ENCODE assay signal across 15 cellular contexts in the genomic region with DNA sequence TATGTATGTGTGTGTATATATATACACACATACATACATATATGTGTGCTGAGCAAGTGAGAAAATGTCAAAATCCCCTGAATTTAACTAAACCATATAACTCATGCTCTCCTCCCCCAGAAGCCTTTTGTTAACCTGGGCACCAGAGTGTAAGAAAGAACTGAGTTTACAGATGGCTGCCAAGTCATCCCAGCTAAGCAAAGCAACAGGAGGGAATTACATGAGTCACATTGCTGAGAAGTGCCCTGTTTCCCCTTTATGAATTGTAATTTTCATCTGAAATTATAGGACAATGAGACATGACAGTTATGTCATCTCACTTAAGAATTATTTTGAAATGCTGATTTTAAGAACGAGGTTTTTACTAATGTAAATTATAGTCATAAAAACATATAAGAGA. TPM values are rescaled to one million over a fixed set of nuclear protein-coding genes. Genes with fewer than 3 reads are reported as not detected.
"Had no signal": no experiment of that assay in that cellular context is flagged by ENCODE, and none has a peak within 500 bp of the region (broad histone marks: within the 10 kb centered on the region; RNA-seq: fewer than 3 reads in every experiment).

No MANE protein-coding gene starts in this region.

- H3K27me3 ChIP-seq: esophagus squamous epithelium, neural progenitor cell, sigmoid colon, stomach, upper lobe of right lung had no signal

- H3K27ac Mint-ChIP-seq: activated CD4-positive, alpha-beta T cell treated with anti-CD3 and anti-CD28 coated beads, Interleukin-2, amount 10 ng/mL, durations not matched to agents 7 days and 5 days; activated naive CD8-positive, alpha-beta T cell treated with anti-CD3 and anti-CD28 coated beads, Interleukin-2, amount 50 U/mL, for 24 hours; activated T-helper 1 cell treated with anti-CD3 and anti-CD28 coated beads, Interleukin-12 subunit alpha, Interleukin-12 subunit beta, Interleukin-2, Interleukin-4 antibody, amounts not matched to agents 30 ng/mL and 10 ng/mL and 1 ng/mL, durations not matched to agents 14 hours and 24 hours and 36 hours; neural progenitor cell had no signal

- ATAC-seq: activated naive CD8-positive, alpha-beta T cell treated with anti-CD3 and anti-CD28 coated beads, Interleukin-2, amount 50 U/mL, for 24 hours; upper lobe of right lung had no signal

- H3K27ac ChIP-seq: esophagus squamous epithelium, neural progenitor cell, stomach, thoracic aorta, upper lobe of right lung had no signal

- H3K9me3 Mint-ChIP-seq: activated CD4-positive, alpha-beta T cell treated with anti-CD3 and anti-CD28 coated beads, Interleukin-2, amount 10 ng/mL, durations not matched to agents 7 days and 5 days; activated T-helper 1 cell treated with anti-CD3 and anti-CD28 coated beads, Interleukin-12 subunit alpha, Interleukin-12 subunit beta, Interleukin-2, Interleukin-4 antibody, amounts not matched to agents 30 ng/mL and 10 ng/mL and 1 ng/mL, durations not matched to agents 14 hours and 24 hours and 36 hours; neural progenitor cell had no signal

- H3K4me3 Mint-ChIP-seq: activated CD4-positive, alpha-beta T cell treated with anti-CD3 and anti-CD28 coated beads, Interleukin-2, amount 10 ng/mL, durations not matched to agents 7 days and 5 days; activated naive CD8-positive, alpha-beta T cell treated with anti-CD3 and anti-CD28 coated beads, Interleukin-2, amount 50 U/mL, for 24 hours; activated T-helper 1 cell treated with anti-CD3 and anti-CD28 coated beads, Interleukin-12 subunit alpha, Interleukin-12 subunit beta, Interleukin-2, Interleukin-4 antibody, amounts not matched to agents 30 ng/mL and 10 ng/mL and 1 ng/mL, durations not matched to agents 14 hours and 24 hours and 36 hours; neural progenitor cell had no signal

- H3K27me3 Mint-ChIP-seq: activated CD4-positive, alpha-beta T cell treated with anti-CD3 and anti-CD28 coated beads, Interleukin-2, amount 10 ng/mL, durations not matched to agents 7 days and 5 days; activated naive CD8-positive, alpha-beta T cell treated with anti-CD3 and anti-CD28 coated beads, Interleukin-2, amount 50 U/mL, for 24 hours had no signal

- H3K36me3 ChIP-seq: esophagus squamous epithelium, neural progenitor cell, stomach, thoracic aorta had no signal

- H3K4me3 ChIP-seq: esophagus squamous epithelium, lung, neural progenitor cell, sigmoid colon, stomach, thoracic aorta, upper lobe of right lung had no signal

- H3K4me1 Mint-ChIP-seq: activated CD4-positive, alpha-beta T cell treated with anti-CD3 and anti-CD28 coated beads, Interleukin-2, amount 10 ng/mL, durations not matched to agents 7 days and 5 days; activated naive CD8-positive, alpha-beta T cell treated with anti-CD3 and anti-CD28 coated beads, Interleukin-2, amount 50 U/mL, for 24 hours; neural progenitor cell had no signal

- H3K4me1 ChIP-seq: esophagus squamous epithelium, neural progenitor cell, stomach, upper lobe of right lung had no signal

- H3K9me3 ChIP-seq: esophagus squamous epithelium, sigmoid colon, stomach, thoracic aorta, upper lobe of right lung had no signal

- H3K36me3 Mint-ChIP-seq: neural progenitor cell had no signal

- DNase-seq: activated CD4-positive, alpha-beta T cell treated with anti-CD3 and anti-CD28 coated beads, Interleukin-2, amount 10 ng/mL, durations not matched to agents 7 days and 5 days; activated CD4-positive, CD25-positive, alpha-beta regulatory T cell; activated CD8-positive, alpha-beta memory T cell treated with anti-CD3 and anti-CD28 coated beads, Interleukin-2, amount 50 U/mL, for 48 hours; activated naive CD4-positive, alpha-beta T cell treated with Interleukin-2 at 50 U/mL for 16 hours; activated naive CD8-positive, alpha-beta T cell treated with anti-CD3 and anti-CD28 coated beads, Interleukin-2, amount 50 U/mL, for 24 hours; esophagus squamous epithelium; sigmoid colon; stimulated activated CD4-positive, alpha-beta T cell treated with anti-CD3 and anti-CD28 coated beads, Interleukin-1b, Interleukin-23, amount 100 ng/mL, for 48 hours; stomach; upper lobe of right lung had no signal

RNA-seq across cellular contexts. Expression of gene SCN7A, which starts 29.9 kb away (rescaled TPM):
- total RNA-seq: activated CD4-positive, alpha-beta T cell treated with anti-CD3 and anti-CD28 coated beads, Interleukin-2, amount 10 ng/mL, durations not matched to agents 7 days and 5 days; activated T-helper 1 cell treated with anti-CD3 and anti-CD28 coated beads, Interleukin-12 subunit alpha, Interleukin-12 subunit beta, Interleukin-2, Interleukin-4 antibody, amounts not matched to agents 30 ng/mL and 10 ng/mL and 1 ng/mL, durations not matched to agents 14 hours and 24 hours and 36 hours; pulmonary artery endothelial cell had no signal
